Comparison of ENCODE assay signal across 9 cellular contexts in genomic region chr1:110916669-110917306, GRCh38. TPM values are rescaled to one million over a fixed set of nuclear protein-coding genes. Genes with fewer than 3 reads are reported as not detected.
A peak's percentile ranks its signal among the peaks of the same experiment; 100 is the strongest.
DNase-seq lines count a peak whose midpoint lies in the region; ATAC-seq and TF ChIP-seq lines count a peak whose summit lies in the region.
"Had no signal": no experiment of that assay in that cellular context is flagged by ENCODE, and none has a peak within 500 bp of the region (broad histone marks: within the 10 kb centered on the region; RNA-seq: fewer than 3 reads in every experiment).

No MANE protein-coding gene starts in this region.

- H3K4me3 Mint-ChIP-seq in activated T-cell treated with anti-CD3 and anti-CD28 coated beads, Interleukin-2, amount 50 U/mL, for 72 hours = peak overlapping the region; percentile 60

- H3K9me3 Mint-ChIP-seq in activated T-cell treated with anti-CD3 and anti-CD28 coated beads, Interleukin-2, amount 50 U/mL, for 72 hours = peaks cover 4 to 6% of the 10 kb centered on the region in 2 donors

- DNase-seq in A172 (ENCODE audit: low spot score) (peak; percentile 72), renal cortical epithelial cell (ENCODE audit: low read depth) (peak; percentile 47), esophagus muscularis mucosa (ENCODE audit: extremely low spot score) (no peak), Peyer's patch (no peak)
- peak; percentile 55 for DNase-seq in Jurkat, Clone E6-1 (ENCODE audit: low read depth, low spot score)
- peak; percentile 32 to 42 for DNase-seq in activated T-cell treated with anti-CD3 and anti-CD28 coated beads, Interleukin-2, amount 50 U/mL, for 72 hours

- peak overlapping the region; percentile 44 for H3K27ac Mint-ChIP-seq in activated T-cell treated with anti-CD3 and anti-CD28 coated beads, Interleukin-2, amount 50 U/mL, for 72 hours

- no peak for TF ChIP-seq CTCF in esophagus muscularis mucosa (IDR thresholded peaks at IDR 0.05)
- TF ChIP-seq CTCF in Peyer's patch (IDR thresholded peaks at IDR 0.05) = no peak

- intact Hi-C loops in esophagus muscularis mucosa (cut with DNase I) = no loop called here

- H3K9me3 ChIP-seq in esophagus muscularis mucosa (peaks cover 0 to 20% (median 14%) of the 10 kb centered on the region in 4 donors), Peyer's patch (no peaks in the 10 kb centered on the region)

- H3K36me3 Mint-ChIP-seq in activated T-cell treated with anti-CD3 and anti-CD28 coated beads, Interleukin-2, amount 50 U/mL, for 72 hours (ENCODE audit: insufficient read depth in 2 of 2) = peaks cover 3 to 9% of the 10 kb centered on the region in 2 donors

- peaks cover 18% of the 10 kb centered on the region for H3K4me1 Mint-ChIP-seq in activated T-cell treated with anti-CD3 and anti-CD28 coated beads, Interleukin-2, amount 50 U/mL, for 72 hours (ENCODE audit: low read depth)

- no peaks in the 10 kb centered on the region for H3K36me3 ChIP-seq in esophagus muscularis mucosa
- no peaks in the 10 kb centered on the region for H3K36me3 ChIP-seq in Peyer's patch
- H3K36me3 ChIP-seq: cardiac muscle cell had no signal

- H3K4me1 ChIP-seq in esophagus muscularis mucosa = no peaks in the 10 kb centered on the region
- H3K4me1 ChIP-seq in Peyer's patch = peaks cover 0 to 3% (median 0%) of the 10 kb centered on the region in 4 donors

- H3K27me3 ChIP-seq in esophagus muscularis mucosa (no peaks in the 10 kb centered on the region), Peyer's patch (no peaks in the 10 kb centered on the region)
- H3K27me3 ChIP-seq: cardiac muscle cell had no signal

- H3K27me3 Mint-ChIP-seq in activated T-cell treated with anti-CD3 and anti-CD28 coated beads, Interleukin-2, amount 50 U/mL, for 72 hours (ENCODE audit: low read depth) = no peaks in the 10 kb centered on the region

- no peak overlapping the region; the same call in 1 of the 2 replicates for H3K4me3 ChIP-seq in Jurkat, Clone E6-1 (ENCODE audit: low read length)
- H3K4me3 ChIP-seq in esophagus muscularis mucosa (no peak overlapping the region), Peyer's patch (no peak overlapping the region)
- H3K4me3 ChIP-seq: cardiac muscle cell had no signal

- H3K27ac ChIP-seq in esophagus muscularis mucosa (replicated peaks in 1 of 4) (no peak overlapping the region), Peyer's patch (no peak overlapping the region)
- H3K27ac ChIP-seq: cardiac muscle cell had no signal

- TF ChIP-seq EP300 in esophagus muscularis mucosa (IDR thresholded peaks at IDR 0.05) = no peak

- TF ChIP-seq POLR2A in esophagus muscularis mucosa (IDR thresholded peaks at IDR 0.05; ENCODE audit: low read depth) = no peak
- no peak for TF ChIP-seq POLR2A in Peyer's patch (IDR thresholded peaks at IDR 0.05)

- 46% methylated on average over 2 of the region's 2 CpGs for WGBS in esophagus muscularis mucosa

- ATAC-seq in GM18502 (IDR thresholded peaks at IDR 0.05; ENCODE audit: poor library complexity, unreplicated experiment) (peak; percentile 66), GM18873 (IDR thresholded peaks at IDR 0.05; ENCODE audit: low FRiP score, unreplicated experiment) (no peak)
- peak; percentile 80 to 88 for ATAC-seq in activated T-cell treated with anti-CD3 and anti-CD28 coated beads, Interleukin-2, amount 50 U/mL, for 72 hours (replicated peaks in 1 of 2)

RNA-seq across cellular contexts. Expression of gene CD53, which starts 43.8 kb away (rescaled TPM):
- not detected in 2 replicates for total RNA-seq in A172 (2014; rRNA removed; shearing (Covaris generic))
- 137 TPM for polyA plus RNA-seq in Jurkat, Clone E6-1 (2012; ENCODE audit: insufficient read depth, insufficient read length)
- total RNA-seq in activated T-cell treated with anti-CD3 and anti-CD28 coated beads, Interleukin-2, amount 50 U/mL, for 72 hours = 100 to 1,000 TPM; 170 to 249 TPM
- not detected in 2 replicates for total RNA-seq in renal cortical epithelial cell
- total RNA-seq in esophagus muscularis mucosa = 10 to 100 TPM; 17.0 to 62.0 (median 18.4) TPM
- total RNA-seq in Peyer's patch = 100 to 1,000 TPM in 1 of 4 donors, 10 to 100 TPM in 2, 1 to 10 TPM in 1; 6.9 to 166 (median 33.3) TPM
- total RNA-seq: cardiac muscle cell had no signal
- polyA plus RNA-seq: cardiac muscle cell had no signal

RNA-seq across cellular contexts. Expression of gene LRIF1, which starts 46.9 kb away (rescaled TPM):
- 33.9 and 38.8 TPM in 2 replicates for total RNA-seq in A172 (2014; rRNA removed; shearing (Covaris generic))
- polyA plus RNA-seq in Jurkat, Clone E6-1 (2012; ENCODE audit: insufficient read depth, insufficient read length) = 17.1 TPM
- total RNA-seq in activated T-cell treated with anti-CD3 and anti-CD28 coated beads, Interleukin-2, amount 50 U/mL, for 72 hours = 10 to 100 TPM; 28.5 to 30.0 TPM
- 8.3 and 13.7 TPM in 2 replicates for total RNA-seq in renal cortical epithelial cell
- 1 to 10 TPM; 4.5 to 8.3 (median 6.6) TPM for total RNA-seq in esophagus muscularis mucosa
- 10 to 100 TPM in 1 of 4 donors, 1 to 10 TPM in 3; 6.0 to 10.7 (median 7.5) TPM for total RNA-seq in Peyer's patch

Comparison
In these comparisons a context has a peak if more than half of its experiments do, and no peak if none do; other contexts are left out.
1. DNase-seq: peak in A172 (single experiment), Jurkat, Clone E6-1 (single experiment), activated T-cell treated with anti-CD3 and anti-CD28 coated beads, Interleukin-2, amount 50 U/mL, for 72 hours (2 of 2) and renal cortical epithelial cell (single experiment); none in esophagus muscularis mucosa (single experiment) and Peyer's patch (0 of 3).